In genomic region chr1:85409516-85409915, GRCh38 we compare ENCODE assay signal across 14 cellular contexts. TPM values are rescaled to one million over a fixed set of nuclear protein-coding genes. Genes with fewer than 3 reads are reported as not detected.
DNase-seq lines count a peak whose midpoint lies in the region; ATAC-seq and TF ChIP-seq lines count a peak whose summit lies in the region.
"Had no signal": no experiment of that assay in that cellular context is flagged by ENCODE, and none has a peak within 500 bp of the region (broad histone marks: within the 10 kb centered on the region; RNA-seq: fewer than 3 reads in every experiment).

No MANE protein-coding gene starts in this region.

- CTCF ChIA-PET in Panc1 (lab: Charles Lee), result no interaction called here

- no peaks in the 10 kb centered on the region for H4K20me1 ChIP-seq in GM23248 (ENCODE audit: insufficient read depth)

- BruUV-seq in Panc1 (replicated peaks; lab: Mats Ljungman, UMichigan), result no TSS peak

- H3K4me1 Mint-ChIP-seq in osteocyte (ENCODE audit: unreplicated experiment), result peaks cover 84% of the 10 kb centered on the region
- H3K4me1 Mint-ChIP-seq: CD4-positive, alpha-beta memory T cell had no signal

- H3K36me3 ChIP-seq in GM23248 (ENCODE audit: low read depth), result peaks cover 4% of the 10 kb centered on the region; the same call in 1 of the 2 replicates
- no peaks in the 10 kb centered on the region for H3K36me3 ChIP-seq in Panc1 (ENCODE audit: control insufficient read depth, insufficient read depth, low read length)
- H3K36me3 ChIP-seq: BE2C had no signal

- no peak overlapping the region for H3K4me3 ChIP-seq in GM23248
- H3K4me3 ChIP-seq in Panc1 (ENCODE audit: low read depth in 2 of 2, low read length in 2 of 2), result no peak overlapping the region

- intact Hi-C loops in Panc1 (cut with micrococcal nuclease; ENCODE audit: unreplicated experiment), result no loop called here

- no peak overlapping the region for H3K4me3 Mint-ChIP-seq in osteocyte (ENCODE audit: unreplicated experiment)

- H3K27ac ChIP-seq in GM23248, result 0 out of 2 replicates have a peak overlapping the region, but pooled peaks have one; percentile 96
- peak overlapping the region; percentile 10; the same call in 1 of the 2 replicates for H3K27ac ChIP-seq in Panc1 (ENCODE audit: low read length)
- H3K27ac ChIP-seq in caudate nucleus (ENCODE audit: low read depth, low read length), result peak overlapping the region; percentile 77
- H3K27ac ChIP-seq: C4-2B had no signal

- peaks cover 3% of the 10 kb centered on the region for H3K9me3 Mint-ChIP-seq in osteocyte (ENCODE audit: unreplicated experiment)
- H3K9me3 Mint-ChIP-seq: CD4-positive, alpha-beta memory T cell had no signal

- H3K36me3 Mint-ChIP-seq in osteocyte (ENCODE audit: unreplicated experiment), result peaks cover 6% of the 10 kb centered on the region
- H3K36me3 Mint-ChIP-seq: CD4-positive, alpha-beta memory T cell had no signal

- H3K27ac Mint-ChIP-seq in osteocyte (ENCODE audit: unreplicated experiment), result peak overlapping the region; percentile 95
- H3K27ac Mint-ChIP-seq: CD4-positive, alpha-beta memory T cell had no signal

- H3F3A ChIP-seq in GM23248 (ENCODE audit: insufficient read depth), result peaks cover 80% of the 10 kb centered on the region

- H3K4me1 ChIP-seq in GM23248 (ENCODE audit: insufficient read depth) (peaks cover 73% of the 10 kb centered on the region), Panc1 (ENCODE audit: control insufficient read depth, insufficient read depth, low read length) (peaks cover 45% of the 10 kb centered on the region)
- H3K4me1 ChIP-seq: BE2C had no signal

- no peak overlapping the region for H3K4me2 ChIP-seq in GM23248 (ENCODE audit: unreplicated experiment)

- no peak for ATAC-seq in Panc1
- ATAC-seq in HG03571 (IDR thresholded peaks at IDR 0.05; ENCODE audit: unreplicated experiment), result no peak
- ATAC-seq: HCT116 had no signal

- H3K9me2 ChIP-seq in GM23248 (ENCODE audit: insufficient read depth), result no peaks in the 10 kb centered on the region

- H3K9ac ChIP-seq in GM23248, result no peak overlapping the region

- in situ Hi-C loops in GM23248 (cut with MboI), result no loop called here
- in situ Hi-C loops in Panc1 (cut with HindIII; ENCODE audit: low pct_unique_long_range_greater_than_20kb, low sequenced_read_pairs), result no loop called here

- peaks cover 92% of the 10 kb centered on the region for H3K79me2 ChIP-seq in GM23248 (ENCODE audit: insufficient read depth)

- 96 to 98% methylated on average over 3 of the region's 3 CpGs for WGBS in GM23248 (ENCODE audit: low coverage in 1 of 2, low lambda C conversion rate in 2 of 2, missing lambda C conversion rate in 2 of 2), 2 experiments

- no peaks in the 10 kb centered on the region for H3K27me3 ChIP-seq in GM23248 (replicated peaks; ENCODE audit: insufficient read depth)
- no peaks in the 10 kb centered on the region for H3K27me3 ChIP-seq in Panc1 (ENCODE audit: control insufficient read depth, insufficient read depth, low read length)
- H3K27me3 ChIP-seq: BE2C had no signal

- H3K9me3 ChIP-seq in GM23248 (ENCODE audit: low read depth) (no peaks in the 10 kb centered on the region), Panc1 (ENCODE audit: control insufficient read depth, insufficient read depth, low read depth, low read length) (no peaks in the 10 kb centered on the region)
- H3K9me3 ChIP-seq: BE2C had no signal

- H2AFZ ChIP-seq in GM23248, result no peak overlapping the region

- TF ChIP-seq CTCF in Panc1 (IDR thresholded peaks at IDR 0.05), result no peak
- TF ChIP-seq CTCF in osteocyte (IDR thresholded peaks at IDR 0.05), result no peak

- DNase-seq in GM23248 (no peak), Panc1 (ENCODE audit: low read depth, low spot score) (no peak), caudate nucleus (lab: John Stamatoyannopoulos, UW) (no peak), osteocyte (ENCODE audit: extremely low spot score, unreplicated experiment) (no peak), dermis blood vessel endothelial cell (no peak), HCEC 1CT (no peak)
- DNase-seq: BE2C; CD4-positive, alpha-beta memory T cell; DND-41; GDM1; KBM-7 had no signal

- H3K27me3 Mint-ChIP-seq in osteocyte (ENCODE audit: unreplicated experiment), result no peaks in the 10 kb centered on the region
- H3K27me3 Mint-ChIP-seq: CD4-positive, alpha-beta memory T cell had no signal

- POLR2A ChIA-PET in Panc1 (lab: Charles Lee), result interaction anchor here (0.6 kb wide), 1 partner anchor 113 kb away, joined by 3 read pairs; no protein-coding TSS in a partner anchor

RNA-seq across cellular contexts. Expression of gene DDAH1, which starts 55.4 kb away (rescaled TPM):
- total RNA-seq in GM23248 (2014; rRNA removed; shearing (Covaris generic)), result 162 and 168 TPM in 2 replicates
- polyA plus RNA-seq in GM23248 (2016; fragmentation: Nextera tagmentation; extraction: Ambion mirVana), result 234 and 238 TPM in 2 replicates
- 85.4 TPM for total RNA-seq in Panc1 (2021; ENCODE audit: unreplicated experiment)
- 34.5 TPM for polyA plus RNA-seq in Panc1 (2012; ENCODE audit: insufficient read length)
- total RNA-seq in osteocyte, result 40.8 and 46.8 TPM in 2 replicates
- total RNA-seq in dermis blood vessel endothelial cell, result 46.6 and 62.0 TPM in 2 replicates
- total RNA-seq: CD4-positive, alpha-beta memory T cell had no signal
- polyA plus RNA-seq: CD4-positive, alpha-beta memory T cell had no signal

Comparison
In these comparisons a context has a peak if more than half of its experiments do, and no peak if none do; other contexts are left out.
1. H3K27ac ChIP-seq: peak in every context shown above with its lines; median percentile 96 in GM23248; 77 in caudate nucleus; 10 in Panc1.